In the genomic region with DNA sequence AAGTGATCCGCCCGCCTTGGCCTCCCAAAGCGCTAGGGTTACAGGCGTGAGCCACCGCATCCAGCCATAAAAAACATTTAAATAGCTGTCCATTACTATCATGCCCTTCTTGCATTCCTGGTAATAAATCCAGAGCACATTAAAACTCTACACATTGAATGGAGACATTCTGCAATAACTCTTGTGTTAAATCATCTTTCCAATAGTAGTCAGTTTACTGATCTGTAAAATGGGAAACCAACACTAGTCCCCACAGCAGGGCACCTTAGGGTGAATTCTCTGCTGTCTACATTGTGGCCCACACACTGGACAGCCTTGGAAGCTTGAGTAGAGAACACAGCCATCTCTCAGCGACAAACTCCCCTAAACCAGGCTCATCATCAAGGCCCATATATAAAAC, we compare ENCODE assay signal across 20 cellular contexts.
"Had no signal": no experiment of that assay in that cellular context is flagged by ENCODE, and none has a peak within 500 bp of the region (broad histone marks: within the 10 kb centered on the region; RNA-seq: fewer than 3 reads in every experiment).

No MANE protein-coding gene starts in this region.

- H3K4me1 ChIP-seq: colonic mucosa, left lung, lower lobe of right lung had no signal

- H2AFZ ChIP-seq: hepatocyte had no signal

- H3K27me3 ChIP-seq: colonic mucosa, esophagus muscularis mucosa, foreskin keratinocyte, gastroesophageal sphincter, heart left ventricle, hepatocyte, left lung had no signal

- H3K79me2 ChIP-seq: hepatocyte had no signal

- H3K27ac ChIP-seq: colonic mucosa, esophagus muscularis mucosa, foreskin keratinocyte, gastroesophageal sphincter, hepatocyte, left lung, lower lobe of right lung had no signal

- H3K36me3 ChIP-seq: colonic mucosa, esophagus muscularis mucosa, gastroesophageal sphincter, heart left ventricle, left lung, lower lobe of right lung had no signal

- H3K9me3 ChIP-seq: colonic mucosa, esophagus muscularis mucosa, gastroesophageal sphincter, heart left ventricle, left lung, lower lobe of right lung, mucosa of descending colon had no signal

- H3K4me2 ChIP-seq: hepatocyte had no signal

- DNase-seq: colonic mucosa; cortex of kidney; effector CD8-positive, alpha-beta T cell; effector memory CD8-positive, alpha-beta T cell; heart left ventricle; hypothalamus; immature natural killer cell; left cardiac atrium; left lung; left ventricle myocardium superior; lower lobe of right lung; mesenchymal stem cell; mucosa of descending colon had no signal

- ATAC-seq: effector memory CD8-positive, alpha-beta T cell; foreskin keratinocyte; gastroesophageal sphincter; left cardiac atrium; left lung; lower lobe of right lung; mucosa of descending colon had no signal

- FAIRE-seq: endothelial cell of umbilical vein, frontal cortex, keratinocyte had no signal

- H3K4me3 ChIP-seq: colonic mucosa, esophagus muscularis mucosa, gastroesophageal sphincter, heart left ventricle, hepatocyte, left lung, lower lobe of right lung, mucosa of descending colon had no signal
